ENCODE assay signal across 1 cellular context in genomic region chr20:45840700-45841198, GRCh38.
TF ChIP-seq lines count a peak whose summit lies in the region.

No MANE protein-coding gene starts in this region.

TF ChIP-seq in K562, 482 proteins besides CTCF, POLR2A, EP300 and RAD21:
- TF ChIP-seq ZNF764 (CRISPR knock-in tag; IDR thresholded peaks at IDR 0.05; ENCODE audit: low read depth) (no peak), POLR2G (IDR thresholded peaks at IDR 0.05; ENCODE audit: low read depth, low read length) (peak; percentile 58), ZNF507 (tag; conservative IDR thresholded peaks at IDR 0.05) (no peak), ZNF551 (CRISPR knock-in tag; IDR thresholded peaks at IDR 0.05) (no peak), HCFC1 (IDR thresholded peaks at IDR 0.05; ENCODE audit: low read depth, low read length) (no peak), NCOA2 (IDR thresholded peaks at IDR 0.05; ENCODE audit: partially characterized antibody in 2 of 2) (no peak), NONO (IDR thresholded peaks at IDR 0.05; ENCODE audit: low read depth in 2 of 2, low read length in 1 of 2) (no peak), ATF2 (CRISPR knock-in tag; IDR thresholded peaks at IDR 0.05) (no peak)
